1 cellular context compared by ENCODE assay signal in the genomic region with DNA sequence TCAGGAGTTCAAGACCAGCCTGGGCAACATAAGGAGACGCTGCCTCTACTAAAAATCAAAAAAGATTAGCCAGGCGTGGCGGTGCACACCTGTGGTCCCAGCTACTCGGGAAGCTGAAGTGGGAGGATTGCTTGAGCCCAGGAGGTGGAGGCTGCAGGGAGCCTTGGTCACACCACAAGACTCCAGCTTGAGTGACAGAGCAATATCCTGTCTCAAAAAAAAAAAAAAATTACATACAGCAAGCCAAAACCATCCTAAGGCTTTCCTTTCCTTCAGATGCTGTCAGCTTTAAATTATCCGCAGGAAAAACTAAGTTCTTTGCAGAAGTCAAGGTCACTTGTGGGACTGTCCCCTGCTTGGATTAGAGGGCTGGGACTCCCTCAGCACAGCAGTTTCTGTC.
TF ChIP-seq lines count a peak whose summit lies in the region.

No MANE protein-coding gene starts in this region.

TF ChIP-seq in SK-N-SH treated with all-trans-retinoic acid at 6 μM for 48 hours, 23 proteins besides CTCF, POLR2A, EP300 and RAD21 (continued from another document):
- TF ChIP-seq, protein P1, sequence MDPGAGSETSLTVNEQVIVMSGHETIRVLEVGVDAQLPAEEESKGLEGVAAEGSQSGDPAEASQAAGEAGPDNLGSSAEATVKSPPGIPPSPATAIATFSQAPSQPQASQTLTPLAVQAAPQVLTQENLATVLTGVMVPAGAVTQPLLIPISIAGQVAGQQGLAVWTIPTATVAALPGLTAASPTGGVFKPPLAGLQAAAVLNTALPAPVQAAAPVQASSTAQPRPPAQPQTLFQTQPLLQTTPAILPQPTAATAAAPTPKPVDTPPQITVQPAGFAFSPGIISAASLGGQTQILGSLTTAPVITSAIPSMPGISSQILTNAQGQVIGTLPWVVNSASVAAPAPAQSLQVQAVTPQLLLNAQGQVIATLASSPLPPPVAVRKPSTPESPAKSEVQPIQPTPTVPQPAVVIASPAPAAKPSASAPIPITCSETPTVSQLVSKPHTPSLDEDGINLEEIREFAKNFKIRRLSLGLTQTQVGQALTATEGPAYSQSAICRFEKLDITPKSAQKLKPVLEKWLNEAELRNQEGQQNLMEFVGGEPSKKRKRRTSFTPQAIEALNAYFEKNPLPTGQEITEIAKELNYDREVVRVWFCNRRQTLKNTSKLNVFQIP (CRISPR knock-in tag; IDR thresholded peaks at IDR 0.05; ENCODE audit: borderline replicate concordance, low read depth) = no peak
- TF ChIP-seq BACH2 (CRISPR knock-in tag; IDR thresholded peaks at IDR 0.05; ENCODE audit: borderline replicate concordance) = no peak
- no peak for TF ChIP-seq ESRRG (CRISPR knock-in tag; IDR thresholded peaks at IDR 0.05)
- TF ChIP-seq, protein P2, sequence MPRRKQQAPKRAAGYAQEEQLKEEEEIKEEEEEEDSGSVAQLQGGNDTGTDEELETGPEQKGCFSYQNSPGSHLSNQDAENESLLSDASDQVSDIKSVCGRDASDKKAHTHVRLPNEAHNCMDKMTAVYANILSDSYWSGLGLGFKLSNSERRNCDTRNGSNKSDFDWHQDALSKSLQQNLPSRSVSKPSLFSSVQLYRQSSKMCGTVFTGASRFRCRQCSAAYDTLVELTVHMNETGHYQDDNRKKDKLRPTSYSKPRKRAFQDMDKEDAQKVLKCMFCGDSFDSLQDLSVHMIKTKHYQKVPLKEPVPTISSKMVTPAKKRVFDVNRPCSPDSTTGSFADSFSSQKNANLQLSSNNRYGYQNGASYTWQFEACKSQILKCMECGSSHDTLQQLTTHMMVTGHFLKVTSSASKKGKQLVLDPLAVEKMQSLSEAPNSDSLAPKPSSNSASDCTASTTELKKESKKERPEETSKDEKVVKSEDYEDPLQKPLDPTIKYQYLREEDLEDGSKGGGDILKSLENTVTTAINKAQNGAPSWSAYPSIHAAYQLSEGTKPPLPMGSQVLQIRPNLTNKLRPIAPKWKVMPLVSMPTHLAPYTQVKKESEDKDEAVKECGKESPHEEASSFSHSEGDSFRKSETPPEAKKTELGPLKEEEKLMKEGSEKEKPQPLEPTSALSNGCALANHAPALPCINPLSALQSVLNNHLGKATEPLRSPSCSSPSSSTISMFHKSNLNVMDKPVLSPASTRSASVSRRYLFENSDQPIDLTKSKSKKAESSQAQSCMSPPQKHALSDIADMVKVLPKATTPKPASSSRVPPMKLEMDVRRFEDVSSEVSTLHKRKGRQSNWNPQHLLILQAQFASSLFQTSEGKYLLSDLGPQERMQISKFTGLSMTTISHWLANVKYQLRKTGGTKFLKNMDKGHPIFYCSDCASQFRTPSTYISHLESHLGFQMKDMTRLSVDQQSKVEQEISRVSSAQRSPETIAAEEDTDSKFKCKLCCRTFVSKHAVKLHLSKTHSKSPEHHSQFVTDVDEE (CRISPR knock-in tag; IDR thresholded peaks at IDR 0.05) = no peak
- no peak for TF ChIP-seq SNAI2 (CRISPR knock-in tag; IDR thresholded peaks at IDR 0.05)
- TF ChIP-seq ZNF70 (CRISPR knock-in tag; IDR thresholded peaks at IDR 0.05) = no peak
